Comparison of ENCODE assay signal across 14 cellular contexts in the genomic region with DNA sequence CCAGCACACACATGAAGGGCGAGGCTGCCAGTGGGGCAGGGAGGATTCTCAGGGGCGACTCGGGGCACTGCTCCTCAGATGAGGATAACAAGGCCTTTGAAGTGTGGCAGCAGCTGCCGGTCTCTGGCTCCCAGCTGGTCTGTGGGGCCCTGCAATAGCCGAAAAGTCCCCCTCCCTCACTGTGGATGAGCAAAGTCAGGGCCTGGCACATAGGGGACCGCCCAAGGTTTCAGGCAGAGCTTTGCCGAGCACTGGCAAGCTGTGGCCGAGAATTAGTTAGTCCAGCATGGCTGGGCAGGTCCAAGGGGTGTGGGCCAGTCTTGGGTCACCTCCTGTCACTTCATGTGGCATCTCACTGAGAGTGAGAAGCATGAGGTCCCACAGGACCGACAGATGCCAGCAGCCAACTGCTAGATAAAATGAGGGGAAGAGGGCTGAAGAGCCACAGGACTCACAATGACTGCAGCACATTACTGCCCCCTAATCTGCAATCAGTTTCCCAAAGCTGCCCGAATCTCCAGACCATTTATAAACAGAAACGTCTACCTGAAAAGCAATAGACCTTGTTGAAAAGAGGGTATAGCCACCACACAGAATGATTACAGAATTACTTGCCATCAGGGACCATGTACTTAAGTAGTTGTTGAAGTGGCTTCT. TPM values are rescaled to one million over a fixed set of nuclear protein-coding genes. Genes with fewer than 3 reads are reported as not detected.
DNase-seq lines count a peak whose midpoint lies in the region; ATAC-seq and TF ChIP-seq lines count a peak whose summit lies in the region.
"Had no signal": no experiment of that assay in that cellular context is flagged by ENCODE, and none has a peak within 500 bp of the region (broad histone marks: within the 10 kb centered on the region; RNA-seq: fewer than 3 reads in every experiment).

No MANE protein-coding gene starts in this region.

- BruUV-seq in Calu3 (replicated peaks; lab: Mats Ljungman, UMichigan) = no TSS peak

- H3K9me3 ChIP-seq in sigmoid colon = no peaks in the 10 kb centered on the region

- 72 to 77% methylated on average over 11 of the region's 11 CpGs for WGBS in sigmoid colon, 2 donors

- TF ChIP-seq EP300 in sigmoid colon (IDR thresholded peaks at IDR 0.05) = no peak

- H3K27ac ChIP-seq in sigmoid colon = peak overlapping the region; percentile 83 to 85 (median 83)

- TF ChIP-seq POLR2A in sigmoid colon (IDR thresholded peaks at IDR 0.05) = no peak

- peaks cover 31% of the 10 kb centered on the region for H3K27me3 Mint-ChIP-seq in Calu3 (ENCODE audit: unreplicated experiment)
- H3K27me3 Mint-ChIP-seq: CD4-positive, alpha-beta T cell had no signal

- no peak for ATAC-seq in GM18511 (IDR thresholded peaks at IDR 0.05; ENCODE audit: unreplicated experiment)
- ATAC-seq: activated naive CD8-positive, alpha-beta T cell treated with anti-CD3 and anti-CD28 coated beads, Interleukin-2, amount 50 U/mL, for 24 hours had no signal

- TF ChIP-seq CTCF in sigmoid colon (IDR thresholded peaks at IDR 0.05) (no peak), Calu3 (IDR thresholded peaks at IDR 0.05; ENCODE audit: unreplicated experiment) (no peak)

- no peaks in the 10 kb centered on the region for H3K27me3 ChIP-seq in sigmoid colon

- no peaks in the 10 kb centered on the region for H3K9me3 Mint-ChIP-seq in Calu3 (ENCODE audit: low read depth, unreplicated experiment)
- H3K9me3 Mint-ChIP-seq: activated naive CD8-positive, alpha-beta T cell treated with anti-CD3 and anti-CD28 coated beads, Interleukin-2, amount 50 U/mL, for 24 hours; CD4-positive, alpha-beta T cell had no signal

- no peak overlapping the region for H3K4me3 Mint-ChIP-seq in Calu3 (ENCODE audit: low read depth, unreplicated experiment)
- H3K4me3 Mint-ChIP-seq: activated naive CD8-positive, alpha-beta T cell treated with anti-CD3 and anti-CD28 coated beads, Interleukin-2, amount 50 U/mL, for 24 hours; CD4-positive, alpha-beta T cell had no signal

- peaks cover 11% of the 10 kb centered on the region for H3K36me3 Mint-ChIP-seq in Calu3 (ENCODE audit: insufficient read depth, unreplicated experiment)

- H3K4me1 Mint-ChIP-seq in Calu3 (ENCODE audit: low read depth, unreplicated experiment) = peaks cover 16% of the 10 kb centered on the region
- H3K4me1 Mint-ChIP-seq: activated naive CD8-positive, alpha-beta T cell treated with anti-CD3 and anti-CD28 coated beads, Interleukin-2, amount 50 U/mL, for 24 hours had no signal

- CTCF ChIA-PET in Calu3 (lab: Charles Lee) = no interaction called here

- H3K4me3 ChIP-seq in sigmoid colon = peak overlapping the region in 3 of 4 donors; percentile 55 to 57 (median 57)

- intact Hi-C loops in head of caudate nucleus (cut with DNase I) (loop anchor here (10.0 kb wide), 1 partner anchor 64 kb away; a partner anchor contains a TSS), sigmoid colon (cut with DNase I) (loop anchor here (5.0 to 10.0 kb wide), 3 partner anchors 67 to 174 kb away; a partner anchor contains a TSS), Calu3 (cut with micrococcal nuclease; ENCODE audit: unreplicated experiment) (no loop called here)

- no peak overlapping the region for H3K27ac Mint-ChIP-seq in Calu3 (ENCODE audit: unreplicated experiment)
- H3K27ac Mint-ChIP-seq: activated naive CD8-positive, alpha-beta T cell treated with anti-CD3 and anti-CD28 coated beads, Interleukin-2, amount 50 U/mL, for 24 hours; CD4-positive, alpha-beta T cell had no signal

- DNase-seq in DMS 273 (lab: John Stamatoyannopoulos, UW; ENCODE audit: unreplicated experiment) = peak; percentile 89
- DNase-seq in NCI-H524 treated with DMSO at 0.1 percent for 48 hours (lab: John Stamatoyannopoulos, UW) = peak; percentile 97
- peak in 36 of 42 donors; percentile 10 to 73 (median 45) for DNase-seq in head of caudate nucleus
- DNase-seq in sigmoid colon = no peak
- DNase-seq in ecto neural progenitor cell (ENCODE audit: low spot score) = no peak
- DNase-seq in HPDE6-E6E7 (ENCODE audit: extremely low spot score) = no peak
- no peak for DNase-seq in Calu3
- DNase-seq: activated naive CD8-positive, alpha-beta T cell treated with anti-CD3 and anti-CD28 coated beads, Interleukin-2, amount 50 U/mL, for 24 hours; CD4-positive, alpha-beta T cell; effector memory CD4-positive, alpha-beta T cell; GOT3; NCI-H1930; RPMI8226 had no signal

- H3K4me1 ChIP-seq in sigmoid colon = peaks cover 0 to 51% (median 34%) of the 10 kb centered on the region in 4 donors

- H3K36me3 ChIP-seq in sigmoid colon = peaks cover 0 to 19% (median 2%) of the 10 kb centered on the region in 4 donors

RNA-seq across cellular contexts. Expression of a gene that starts 12.5 kb away (rescaled TPM):
- total RNA-seq in sigmoid colon = 10 to 100 TPM; 21.3 to 30.3 (median 24.8) TPM
- polyA plus RNA-seq in sigmoid colon = 10 to 100 TPM; 12.6 to 14.8 (median 14.4) TPM
- total RNA-seq in Calu3 (2022) = 4.6 and 6.3 TPM in 2 replicates

Comparison
In these comparisons a context has a peak if more than half of its experiments do, and no peak if none do; other contexts are left out.
1. DNase-seq: peak in DMS 273 (single experiment), NCI-H524 treated with DMSO at 0.1 percent for 48 hours (single experiment) and head of caudate nucleus (36 of 42); none in sigmoid colon (single experiment), ecto neural progenitor cell (single experiment), HPDE6-E6E7 (single experiment) and Calu3 (single experiment).